ENCODE assay signal across 12 cellular contexts in the genomic region with DNA sequence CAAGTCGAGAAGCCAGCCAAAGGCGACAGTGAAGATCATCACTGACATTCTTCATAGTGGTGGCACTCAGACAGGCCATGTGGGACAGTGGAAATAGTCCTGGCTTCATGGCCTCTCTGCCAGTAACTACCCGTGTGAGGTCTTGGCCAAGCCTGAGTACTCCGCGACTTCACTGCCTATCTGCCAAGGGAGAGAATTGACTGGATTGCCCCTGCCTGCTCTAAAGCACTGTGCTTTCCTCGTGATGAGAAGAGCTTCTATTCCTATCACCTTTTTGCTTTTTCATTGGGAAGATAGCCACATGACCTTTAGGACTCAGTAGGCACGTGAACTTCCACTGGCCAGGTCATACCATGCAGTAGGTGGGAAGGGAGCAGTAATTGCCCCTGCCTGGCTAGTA.
DNase-seq lines count a peak whose midpoint lies in the region; ATAC-seq, FAIRE-seq and TF ChIP-seq lines count a peak whose summit lies in the region.
"Had no signal": no experiment of that assay in that cellular context is flagged by ENCODE, and none has a peak within 500 bp of the region (broad histone marks: within the 10 kb centered on the region; RNA-seq: fewer than 3 reads in every experiment).

No MANE protein-coding gene starts in this region.

- peak overlapping the region in 10 of 11 experiments; percentile 47 to 91 (median 80); a peak in 19 of 22 replicates for H3K27ac ChIP-seq in BLaER1 treated with 17β-estradiol and CSF1 and Interleukin-3, amounts not matched to agents 10 nM and 100 nM
- H3K27ac ChIP-seq in DND-41 (ENCODE audit: low read length) = peak overlapping the region; percentile 81

- TF ChIP-seq CTCF in DND-41 (IDR thresholded peaks at IDR 0.05; ENCODE audit: borderline replicate concordance, extremely low read depth, low read length, poor library complexity, severe bottlenecking) = no peak

- peak overlapping the region in 9 of 11 experiments; percentile 50 to 81 (median 68); a peak in 18 of 22 replicates for H3K9ac ChIP-seq in BLaER1 treated with 17β-estradiol and CSF1 and Interleukin-3, amounts not matched to agents 10 nM and 100 nM
- H3K9ac ChIP-seq in DND-41 (ENCODE audit: low read depth, low read length) = peak overlapping the region; percentile 10; the same call in 1 of the 2 replicates

- POLR2A ChIA-PET in activated naive CD8-positive, alpha-beta T cell treated with anti-CD3 and anti-CD28 coated beads, Interleukin-2, amount 10 ng/mL, durations not matched to agents 7 days and 5 days (lab: Charles Lee) = interaction anchor here (0.6 kb wide), 1 partner anchor 8 kb away, joined by 3 read pairs; no protein-coding TSS in a partner anchor

- no peak for FAIRE-seq in HTR-8/SVneo (lab: Jason Lieb, UNC)

- H3K27me3 Mint-ChIP-seq in activated naive CD8-positive, alpha-beta T cell treated with anti-CD3 and anti-CD28 coated beads, Interleukin-2, amount 10 ng/mL, durations not matched to agents 7 days and 5 days = peaks cover 6% of the 10 kb centered on the region
- peaks cover 6% of the 10 kb centered on the region for H3K27me3 Mint-ChIP-seq in memory B cell

- H3K4me2 ChIP-seq in BLaER1 treated with 17β-estradiol and CSF1 and Interleukin-3, amounts not matched to agents 10 nM and 100 nM = peak overlapping the region; percentile 88 to 98 (median 93)
- H3K4me2 ChIP-seq in DND-41 (ENCODE audit: insufficient read depth, low read length) = peak overlapping the region; percentile 54

- DNase-seq in DND-41 (peak; percentile 13), memory B cell (ENCODE audit: low spot score in 2 of 2) (no peak), HTR-8/SVneo (ENCODE audit: insufficient read length, low spot score) (no peak), midbrain (lab: John Stamatoyannopoulos, UW) (no peak)
- no peak for DNase-seq in activated naive CD8-positive, alpha-beta T cell treated with anti-CD3 and anti-CD28 coated beads, Interleukin-2, amount 10 ng/mL, durations not matched to agents 7 days and 5 days
- DNase-seq: foreskin melanocyte, NCI-H187 treated with DMSO at 0.1 percent for 48 hours had no signal

- H3K9me3 ChIP-seq in BLaER1 treated with 17β-estradiol and CSF1 and Interleukin-3, amounts not matched to agents 10 nM and 100 nM (replicated peaks in 1 of 11) = no peaks in the 10 kb centered on the region
- no peaks in the 10 kb centered on the region for H3K9me3 ChIP-seq in DND-41 (ENCODE audit: insufficient read depth, low read length, severe bottlenecking)
- H3K9me3 ChIP-seq: mucosa of descending colon had no signal

- peaks cover 91 to 99% (median 97%) of the 10 kb centered on the region in 10 experiments for H3K4me1 ChIP-seq in BLaER1 treated with 17β-estradiol and CSF1 and Interleukin-3, amounts not matched to agents 10 nM and 100 nM
- H3K4me1 ChIP-seq in DND-41 (ENCODE audit: insufficient read depth, low read length) = peaks cover 50% of the 10 kb centered on the region

- no peak overlapping the region for H3K4me3 Mint-ChIP-seq in activated naive CD8-positive, alpha-beta T cell treated with anti-CD3 and anti-CD28 coated beads, Interleukin-2, amount 10 ng/mL, durations not matched to agents 7 days and 5 days
- no peak overlapping the region for H3K4me3 Mint-ChIP-seq in memory B cell
- H3K4me3 Mint-ChIP-seq: CD4-positive, alpha-beta T cell had no signal

- peaks cover 86% of the 10 kb centered on the region for H3K79me2 ChIP-seq in DND-41 (ENCODE audit: insufficient read depth, low read length)

- peak overlapping the region in 7 of 10 experiments; percentile 1 to 53 (median 23); a peak in 9 of 20 replicates for H3K4me3 ChIP-seq in BLaER1 treated with 17β-estradiol and CSF1 and Interleukin-3, amounts not matched to agents 10 nM and 100 nM
- peak overlapping the region in 1 of 2 experiments; percentile 3; a peak in 1 of 4 replicates for H3K4me3 ChIP-seq in DND-41 (ENCODE audit: low read depth in 1 of 2, low read length in 2 of 2)
- H3K4me3 ChIP-seq: mucosa of descending colon had no signal

- H3K27me3 ChIP-seq in BLaER1 treated with 17β-estradiol and CSF1 and Interleukin-3, amounts not matched to agents 10 nM and 100 nM = no peaks in the 10 kb centered on the region
- no peaks in the 10 kb centered on the region for H3K27me3 ChIP-seq in DND-41 (ENCODE audit: insufficient read depth, low read length, poor library complexity)

- H3K4me1 Mint-ChIP-seq in activated naive CD8-positive, alpha-beta T cell treated with anti-CD3 and anti-CD28 coated beads, Interleukin-2, amount 10 ng/mL, durations not matched to agents 7 days and 5 days = peaks cover 37% of the 10 kb centered on the region
- H3K4me1 Mint-ChIP-seq in memory B cell = peaks cover 18% of the 10 kb centered on the region

- H3K36me3 ChIP-seq in BLaER1 treated with 17β-estradiol and CSF1 and Interleukin-3, amounts not matched to agents 10 nM and 100 nM = peaks cover 0 to 34% (median 17%) of the 10 kb centered on the region in 11 experiments; a peak in 9 of 22 replicates
- peaks cover 6% of the 10 kb centered on the region; the same call in 1 of the 2 replicates for H3K36me3 ChIP-seq in DND-41 (ENCODE audit: insufficient read depth, low read length)

- ATAC-seq in DND-41 (ENCODE audit: insufficient read depth, low read depth) (peak; percentile 0; the same call in 1 of the 3 replicates), memory B cell (ENCODE audit: low read depth) (no peak), HG03280 (IDR thresholded peaks at IDR 0.05; ENCODE audit: unreplicated experiment) (no peak)
- ATAC-seq in activated naive CD8-positive, alpha-beta T cell treated with anti-CD3 and anti-CD28 coated beads, Interleukin-2, amount 10 ng/mL, durations not matched to agents 7 days and 5 days (ENCODE audit: low read depth) = no peak

- peak overlapping the region; percentile 76 for H3K27ac Mint-ChIP-seq in activated naive CD8-positive, alpha-beta T cell treated with anti-CD3 and anti-CD28 coated beads, Interleukin-2, amount 10 ng/mL, durations not matched to agents 7 days and 5 days
- peak overlapping the region; percentile 51 for H3K27ac Mint-ChIP-seq in memory B cell
- H3K27ac Mint-ChIP-seq: activated naive CD4-positive, alpha-beta T cell treated with anti-CD3 and anti-CD28 coated beads, Interleukin-2, amount 50 U/mL, for 72 hours; CD4-positive, alpha-beta T cell had no signal

- H4K20me1 ChIP-seq in BLaER1 treated with 17β-estradiol and CSF1 and Interleukin-3, amounts not matched to agents 10 nM and 100 nM = peaks cover 0 to 66% (median 29%) of the 10 kb centered on the region in 11 experiments; a peak in 15 of 22 replicates
- H4K20me1 ChIP-seq in DND-41 (ENCODE audit: insufficient read depth, low read length) = peaks cover 65% of the 10 kb centered on the region

- H3K9me3 Mint-ChIP-seq in activated naive CD8-positive, alpha-beta T cell treated with anti-CD3 and anti-CD28 coated beads, Interleukin-2, amount 10 ng/mL, durations not matched to agents 7 days and 5 days = no peaks in the 10 kb centered on the region
- H3K9me3 Mint-ChIP-seq in memory B cell = no peaks in the 10 kb centered on the region
- H3K9me3 Mint-ChIP-seq: activated naive CD4-positive, alpha-beta T cell treated with anti-CD3 and anti-CD28 coated beads, Interleukin-2, amount 50 U/mL, for 72 hours; CD4-positive, alpha-beta T cell had no signal

- H2AFZ ChIP-seq in DND-41 (ENCODE audit: low read depth, low read length) = no peak overlapping the region

- H3K36me3 Mint-ChIP-seq in activated naive CD8-positive, alpha-beta T cell treated with anti-CD3 and anti-CD28 coated beads, Interleukin-2, amount 10 ng/mL, durations not matched to agents 7 days and 5 days = peaks cover 1% of the 10 kb centered on the region
- no peaks in the 10 kb centered on the region for H3K36me3 Mint-ChIP-seq in memory B cell
- H3K36me3 Mint-ChIP-seq: activated naive CD4-positive, alpha-beta T cell treated with anti-CD3 and anti-CD28 coated beads, Interleukin-2, amount 50 U/mL, for 72 hours had no signal
